ENCODE assay signal across 1 cellular context in genomic region chr16:88932929-88933328, GRCh38.
TF ChIP-seq lines count a peak whose summit lies in the region.

No MANE protein-coding gene starts in this region.

TF ChIP-seq in SK-N-SH treated with all-trans-retinoic acid at 6 μM for 48 hours, 23 proteins besides CTCF, POLR2A, EP300 and RAD21 (continued from another document):
- TF ChIP-seq ZNF70 (CRISPR knock-in tag; IDR thresholded peaks at IDR 0.05) (no peak), ZNF565 (CRISPR knock-in tag; conservative IDR thresholded peaks at IDR 0.05; ENCODE audit: low read depth) (no peak), RARB (CRISPR knock-in tag; IDR thresholded peaks at IDR 0.05) (no peak), CREB5 (CRISPR knock-in tag; IDR thresholded peaks at IDR 0.05; ENCODE audit: low read depth) (no peak)
